Comparison of ENCODE assay signal across 13 cellular contexts in genomic region chr2:19894135-19894792, GRCh38. TPM values are rescaled to one million over a fixed set of nuclear protein-coding genes. Genes with fewer than 3 reads are reported as not detected.
DNase-seq lines count a peak whose midpoint lies in the region; ATAC-seq and TF ChIP-seq lines count a peak whose summit lies in the region.
"Had no signal": no experiment of that assay in that cellular context is flagged by ENCODE, and none has a peak within 500 bp of the region (broad histone marks: within the 10 kb centered on the region; RNA-seq: fewer than 3 reads in every experiment).

No MANE protein-coding gene starts in this region.

- no peaks in the 10 kb centered on the region for H3K36me3 ChIP-seq in psoas muscle (ENCODE audit: insufficient read depth in 1 of 2, low read depth in 1 of 2)
- H3K36me3 ChIP-seq: neural progenitor cell had no signal

- H3K36me3 Mint-ChIP-seq in activated CD4-positive, alpha-beta T cell treated with anti-CD3 and anti-CD28 coated beads, Interleukin-2, amount 10 ng/mL, durations not matched to agents 24 days and 14 days (ENCODE audit: low read depth), result peaks cover 28% of the 10 kb centered on the region

- ATAC-seq in GM21529 (IDR thresholded peaks at IDR 0.05; ENCODE audit: unreplicated experiment), result peak; percentile 26
- peak; percentile 10 for ATAC-seq in HG03095 (IDR thresholded peaks at IDR 0.05; ENCODE audit: unreplicated experiment)
- ATAC-seq in foreskin keratinocyte, result peak; percentile 20
- no peak for ATAC-seq in psoas muscle
- ATAC-seq: A549 had no signal

- H3K4me3 ChIP-seq in psoas muscle, result no peak overlapping the region
- H3K4me3 ChIP-seq: A549, neural progenitor cell had no signal

- H3K9me3 ChIP-seq in psoas muscle, result no peaks in the 10 kb centered on the region
- H3K9me3 ChIP-seq: A549 had no signal

- DNase-seq in activated CD4-positive, alpha-beta T cell treated with anti-CD3 and anti-CD28 coated beads, Interleukin-2, amount 10 ng/mL, durations not matched to agents 24 days and 14 days, result no peak
- no peak for DNase-seq in activated CD4-positive, alpha-beta T cell treated with anti-CD3 and anti-CD28 coated beads, Interleukin-2, amount 50 U/mL, for 48 hours
- DNase-seq in foreskin keratinocyte (no peak), psoas muscle (no peak), caudate nucleus (lab: John Stamatoyannopoulos, UW) (no peak)
- DNase-seq in activated CD8-positive, alpha-beta memory T cell treated with anti-CD3 and anti-CD28 coated beads, Interleukin-2, amount 50 U/mL, for 4 hours, result no peak
- DNase-seq: NCI-H2227 treated with DMSO at 0.1 percent for 48 hours; RPMI8226; stimulated activated CD4-positive, alpha-beta T cell treated with anti-CD3 and anti-CD28 coated beads, Interleukin-12 subunit alpha, Interleukin-12 subunit beta, amount 100 ng/mL, for 4 hours had no signal

- H3K9me3 Mint-ChIP-seq in activated CD4-positive, alpha-beta T cell treated with anti-CD3 and anti-CD28 coated beads, Interleukin-2, amount 10 ng/mL, durations not matched to agents 24 days and 14 days, result no peaks in the 10 kb centered on the region
- H3K9me3 Mint-ChIP-seq: neural progenitor cell had no signal

- H3K4me3 Mint-ChIP-seq in activated CD4-positive, alpha-beta T cell treated with anti-CD3 and anti-CD28 coated beads, Interleukin-2, amount 10 ng/mL, durations not matched to agents 24 days and 14 days, result peak overlapping the region; percentile 13
- H3K4me3 Mint-ChIP-seq: neural progenitor cell had no signal

- peak overlapping the region; percentile 18 for H3K27ac Mint-ChIP-seq in activated CD4-positive, alpha-beta T cell treated with anti-CD3 and anti-CD28 coated beads, Interleukin-2, amount 10 ng/mL, durations not matched to agents 24 days and 14 days
- H3K27ac Mint-ChIP-seq: neural progenitor cell had no signal

- TF ChIP-seq CTCF in foreskin keratinocyte (conservative IDR thresholded peaks at IDR 0.05) (no peak), psoas muscle (IDR thresholded peaks at IDR 0.05) (no peak)

- no peaks in the 10 kb centered on the region for H3K27me3 ChIP-seq in foreskin keratinocyte
- no peaks in the 10 kb centered on the region for H3K27me3 ChIP-seq in psoas muscle (ENCODE audit: insufficient read depth in 3 of 3, low read length in 2 of 3)
- H3K27me3 ChIP-seq: neural progenitor cell had no signal

- H3K27ac ChIP-seq in foreskin keratinocyte (no peak overlapping the region), psoas muscle (no peak overlapping the region), caudate nucleus (ENCODE audit: low read depth, low read length) (no peak overlapping the region)
- H3K27ac ChIP-seq: A549, neural progenitor cell had no signal

- no peaks in the 10 kb centered on the region for H3K27me3 Mint-ChIP-seq in activated CD4-positive, alpha-beta T cell treated with anti-CD3 and anti-CD28 coated beads, Interleukin-2, amount 10 ng/mL, durations not matched to agents 24 days and 14 days

- intact Hi-C loops in activated CD4-positive, alpha-beta T cell treated with anti-CD3 and anti-CD28 coated beads, Interleukin-2, amount 10 ng/mL, durations not matched to agents 24 days and 14 days (cut with micrococcal nuclease), result no loop called here
- intact Hi-C loops in psoas muscle (cut with DNase I), result no loop called here

- 82 to 90% (median 86%) methylated on average over 4 of the region's 4 CpGs for WGBS in psoas muscle, 3 donors

- H3K4me1 ChIP-seq in foreskin keratinocyte, result no peaks in the 10 kb centered on the region
- peaks cover 30% of the 10 kb centered on the region for H3K4me1 ChIP-seq in psoas muscle

- peaks cover 47% of the 10 kb centered on the region for H3K4me1 Mint-ChIP-seq in activated CD4-positive, alpha-beta T cell treated with anti-CD3 and anti-CD28 coated beads, Interleukin-2, amount 10 ng/mL, durations not matched to agents 24 days and 14 days

RNA-seq across cellular contexts. Expression of gene TTC32, which starts 7.5 kb away (rescaled TPM):
- total RNA-seq in activated CD4-positive, alpha-beta T cell treated with anti-CD3 and anti-CD28 coated beads, Interleukin-2, amount 10 ng/mL, durations not matched to agents 24 days and 14 days, result 10.5 and 11.0 TPM in 2 replicates
- total RNA-seq in foreskin keratinocyte, result 4.2 and 5.2 TPM in 2 replicates
- 2.8 and 5.2 TPM in 2 replicates for polyA plus RNA-seq in foreskin keratinocyte
- total RNA-seq in psoas muscle, result 10 to 100 TPM in 1 of 4 donors, 1 to 10 TPM in 3; 3.7 to 10.3 (median 6.5) TPM
- polyA plus RNA-seq in psoas muscle, result 10 to 100 TPM in 1 of 3 donors, 1 to 10 TPM in 2; 4.4 to 22.1 (median 9.6) TPM

Comparison
In these comparisons a context has a peak if more than half of its experiments do, and no peak if none do; other contexts are left out.
1. ATAC-seq: peak in GM21529 (single experiment), HG03095 (single experiment) and foreskin keratinocyte (single experiment); none in psoas muscle (0 of 4).